8 cellular contexts compared by ENCODE assay signal in the genomic region with DNA sequence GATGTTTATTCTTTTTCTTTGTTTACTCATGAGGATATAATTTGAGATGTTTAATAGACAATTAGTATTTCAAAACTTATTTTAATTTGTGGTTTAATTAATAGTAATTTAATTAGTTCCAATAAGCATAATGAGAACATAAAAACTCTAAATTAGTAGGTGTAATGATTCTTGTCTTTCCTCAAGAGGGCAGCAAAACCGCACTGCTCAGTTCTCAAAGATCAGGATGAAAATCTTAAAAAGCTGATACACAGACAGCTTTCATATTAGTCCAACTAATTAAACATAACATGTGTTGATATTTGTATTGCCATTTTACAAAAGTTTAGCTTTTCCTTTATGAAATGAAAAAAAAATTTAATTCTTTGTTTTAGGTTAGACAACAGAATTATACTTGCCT.
DNase-seq lines count a peak whose midpoint lies in the region; ATAC-seq, FAIRE-seq and TF ChIP-seq lines count a peak whose summit lies in the region.
"Had no signal": no experiment of that assay in that cellular context is flagged by ENCODE, and none has a peak within 500 bp of the region (broad histone marks: within the 10 kb centered on the region; RNA-seq: fewer than 3 reads in every experiment).

No MANE protein-coding gene starts in this region.

- H3K27me3 Mint-ChIP-seq in chondrocyte (ENCODE audit: low read depth), result peaks cover 23% of the 10 kb centered on the region
- H3K27me3 Mint-ChIP-seq in stimulated activated naive CD8-positive, alpha-beta T cell treated with anti-CD3 and anti-CD28 coated beads, Interleukin-15, amount 100 ng/mL, for 72 hours, result no peaks in the 10 kb centered on the region
- H3K27me3 Mint-ChIP-seq in CD8-positive, alpha-beta T cell (ENCODE audit: low read depth), result no peaks in the 10 kb centered on the region

- TF ChIP-seq CTCF in chondrocyte (IDR thresholded peaks at IDR 0.05), result peak; percentile 74
- TF ChIP-seq CTCF in CD8-positive, alpha-beta T cell (IDR thresholded peaks at IDR 0.05), result no peak
- peak in 1 of 6 experiments; percentile 11 for TF ChIP-seq CTCF in Peyer's patch (IDR thresholded peaks at IDR 0.05)

- H3K4me1 Mint-ChIP-seq in chondrocyte (ENCODE audit: low read depth), result peaks cover 3% of the 10 kb centered on the region
- peaks cover 6% of the 10 kb centered on the region for H3K4me1 Mint-ChIP-seq in stimulated activated naive CD8-positive, alpha-beta T cell treated with anti-CD3 and anti-CD28 coated beads, Interleukin-15, amount 100 ng/mL, for 72 hours
- H3K4me1 Mint-ChIP-seq in CD8-positive, alpha-beta T cell (ENCODE audit: low read depth), result peaks cover 2% of the 10 kb centered on the region

- no peak overlapping the region for H3K4me3 Mint-ChIP-seq in chondrocyte (ENCODE audit: unreplicated experiment)
- no peak overlapping the region for H3K4me3 Mint-ChIP-seq in stimulated activated naive CD8-positive, alpha-beta T cell treated with anti-CD3 and anti-CD28 coated beads, Interleukin-15, amount 100 ng/mL, for 72 hours
- H3K4me3 Mint-ChIP-seq in CD8-positive, alpha-beta T cell, result no peak overlapping the region

- H3K27ac ChIP-seq in CD8-positive, alpha-beta T cell (ENCODE audit: low read depth, low read length), result no peak overlapping the region
- no peak overlapping the region for H3K27ac ChIP-seq in Peyer's patch

- CTCF ChIA-PET in CD8-positive, alpha-beta T cell (lab: Charles Lee), result interaction anchor here (0.8 to 6.3 kb wide), 11 partner anchors 12 to 277 kb away, joined by 3 to 68 read pairs (median 5); no protein-coding TSS in a partner anchor

- H3K4me1 ChIP-seq in CD8-positive, alpha-beta T cell (ENCODE audit: insufficient read depth, low read length), result no peaks in the 10 kb centered on the region
- no peaks in the 10 kb centered on the region for H3K4me1 ChIP-seq in Peyer's patch

- H3K9me3 Mint-ChIP-seq in chondrocyte (ENCODE audit: low read depth), result peaks cover 2% of the 10 kb centered on the region
- H3K9me3 Mint-ChIP-seq in stimulated activated naive CD8-positive, alpha-beta T cell treated with anti-CD3 and anti-CD28 coated beads, Interleukin-15, amount 100 ng/mL, for 72 hours, result peaks cover 0 to 4% of the 10 kb centered on the region in 2 donors
- peaks cover 2% of the 10 kb centered on the region for H3K9me3 Mint-ChIP-seq in CD8-positive, alpha-beta T cell

- POLR2A ChIA-PET in CD8-positive, alpha-beta T cell (lab: Charles Lee), result interaction anchor here (0.7 to 1.3 kb wide), 2 partner anchors 34 to 104 kb away, joined by 3 read pairs; no protein-coding TSS in a partner anchor

- no peaks in the 10 kb centered on the region for H3K9me3 ChIP-seq in CD8-positive, alpha-beta T cell (ENCODE audit: low read length)
- H3K9me3 ChIP-seq in Peyer's patch, result no peaks in the 10 kb centered on the region

- H3K4me3 ChIP-seq in CD8-positive, alpha-beta T cell (ENCODE audit: low read depth, low read length), result no peak overlapping the region
- no peak overlapping the region for H3K4me3 ChIP-seq in Peyer's patch

- no peak overlapping the region for H3K27ac Mint-ChIP-seq in chondrocyte (ENCODE audit: unreplicated experiment)
- no peak overlapping the region for H3K27ac Mint-ChIP-seq in stimulated activated naive CD8-positive, alpha-beta T cell treated with anti-CD3 and anti-CD28 coated beads, Interleukin-15, amount 100 ng/mL, for 72 hours
- no peak overlapping the region for H3K27ac Mint-ChIP-seq in CD8-positive, alpha-beta T cell

- no peak for TF ChIP-seq POLR2A in Peyer's patch (IDR thresholded peaks at IDR 0.05)

- no peaks in the 10 kb centered on the region for H3K27me3 ChIP-seq in CD8-positive, alpha-beta T cell (ENCODE audit: insufficient read depth, low read length)
- no peaks in the 10 kb centered on the region for H3K27me3 ChIP-seq in Peyer's patch

- no peaks in the 10 kb centered on the region for H3K36me3 Mint-ChIP-seq in chondrocyte (ENCODE audit: low read depth)
- H3K36me3 Mint-ChIP-seq in CD8-positive, alpha-beta T cell, result no peaks in the 10 kb centered on the region

- no peak for ATAC-seq in stimulated activated naive CD8-positive, alpha-beta T cell treated with anti-CD3 and anti-CD28 coated beads, Interleukin-15, amount 100 ng/mL, for 72 hours
- ATAC-seq in CD8-positive, alpha-beta T cell, result no peak

- H3K36me3 ChIP-seq in CD8-positive, alpha-beta T cell (ENCODE audit: insufficient read depth, low read length), result no peaks in the 10 kb centered on the region
- H3K36me3 ChIP-seq in Peyer's patch, result no peaks in the 10 kb centered on the region

- peak; percentile 21 for FAIRE-seq in GM19239 (lab: Jason Lieb, UNC)

- intact Hi-C loops in CD8-positive, alpha-beta T cell (cut with DNase I, micrococcal nuclease), result loop anchor here (1.0 to 10.0 kb wide), 3 partner anchors 23 to 541 kb away; no protein-coding TSS in a partner anchor

- DNase-seq in GM19239 (ENCODE audit: insufficient read length, low spot score) (no peak), NCI-H446 (lab: John Stamatoyannopoulos, UW) (peak; percentile 50 to 77), chondrocyte (ENCODE audit: low spot score) (no peak), pons (ENCODE audit: low spot score) (peak; percentile 65), Peyer's patch (no peak)
- no peak for DNase-seq in stimulated activated naive CD8-positive, alpha-beta T cell treated with anti-CD3 and anti-CD28 coated beads, Interleukin-15, amount 100 ng/mL, for 72 hours
- no peak for DNase-seq in CD8-positive, alpha-beta T cell
- DNase-seq: cortex of kidney had no signal

Comparison
In these comparisons a context has a peak if more than half of its experiments do, and no peak if none do; other contexts are left out.
1. DNase-seq: peak in NCI-H446 (2 of 2) and pons (single experiment); none in GM19239 (single experiment), chondrocyte (single experiment), stimulated activated naive CD8-positive, alpha-beta T cell treated with anti-CD3 and anti-CD28 coated beads, Interleukin-15, amount 100 ng/mL, for 72 hours (0 of 2), CD8-positive, alpha-beta T cell (0 of 7) and Peyer's patch (0 of 3).